17 cellular contexts compared by ENCODE assay signal in the genomic region with DNA sequence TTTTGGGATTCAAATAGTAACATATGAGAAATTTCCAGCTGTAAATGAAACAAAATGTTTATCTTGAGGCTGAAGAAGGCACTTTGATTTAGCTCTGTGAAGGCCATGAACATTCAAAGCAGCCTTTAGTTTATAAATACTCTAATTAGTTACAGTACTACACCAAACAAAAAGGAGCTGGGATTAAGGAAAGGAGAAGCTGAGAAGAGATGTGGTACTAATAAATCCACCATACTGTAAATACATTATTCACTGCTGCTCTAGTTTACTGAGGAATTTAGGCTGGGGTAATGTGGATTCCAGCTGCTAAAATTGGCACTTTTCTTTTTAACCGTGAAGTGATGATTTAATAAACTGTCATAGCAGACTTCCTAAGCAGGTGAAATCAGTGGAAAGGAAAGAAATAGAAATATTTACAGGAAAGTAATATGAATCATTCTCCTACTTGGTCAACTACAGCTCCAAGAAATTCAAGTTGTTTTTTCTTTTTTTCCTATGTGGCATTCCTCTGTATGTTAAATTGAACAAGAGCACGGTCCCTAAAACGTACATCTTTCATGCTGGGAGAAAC.
DNase-seq lines count a peak whose midpoint lies in the region; ATAC-seq, FAIRE-seq and TF ChIP-seq lines count a peak whose summit lies in the region.
"Had no signal": no experiment of that assay in that cellular context is flagged by ENCODE, and none has a peak within 500 bp of the region (broad histone marks: within the 10 kb centered on the region; RNA-seq: fewer than 3 reads in every experiment).

No MANE protein-coding gene starts in this region.

- CTCF ChIA-PET in AG04450 (lab: Charles Lee) = interaction anchor here (0.6 to 2.3 kb wide), 5 partner anchors 12 to 513 kb away, joined by 3 to 17 read pairs (median 7); no protein-coding TSS in a partner anchor

- H3K9me3 ChIP-seq in AG04450 (ENCODE audit: control insufficient read depth, insufficient read depth, low read length) = no peaks in the 10 kb centered on the region
- no peaks in the 10 kb centered on the region for H3K9me3 ChIP-seq in HAP-1

- H3K36me3 ChIP-seq in HAP-1 (replicated peaks) = no peaks in the 10 kb centered on the region

- H3K9me3 Mint-ChIP-seq in HFFc6 = peaks cover 6% of the 10 kb centered on the region
- no peaks in the 10 kb centered on the region for H3K9me3 Mint-ChIP-seq in nephron
- H3K9me3 Mint-ChIP-seq: CD4-positive, alpha-beta T cell had no signal

- 0 out of 2 replicates have a peak overlapping the region, but pooled peaks have one; percentile 14 for H3K27ac Mint-ChIP-seq in HFFc6
- H3K27ac Mint-ChIP-seq in nephron = peak overlapping the region in 2 of 3 experiments; percentile 59 to 70
- H3K27ac Mint-ChIP-seq: B cell; CD4-positive, alpha-beta T cell had no signal

- H3K27me3 Mint-ChIP-seq in HFFc6 (ENCODE audit: insufficient read depth) = no peaks in the 10 kb centered on the region; the same call in 1 of the 2 replicates
- no peaks in the 10 kb centered on the region for H3K27me3 Mint-ChIP-seq in nephron (ENCODE audit: low read depth)

- no peak for TF ChIP-seq CTCF in AG04450 (IDR thresholded peaks at IDR 0.05; ENCODE audit: low read depth, low read length)
- TF ChIP-seq CTCF in HFFc6 (IDR thresholded peaks at IDR 0.05) = no peak
- no peak for TF ChIP-seq CTCF in nephron (IDR thresholded peaks at IDR 0.05; ENCODE audit: unreplicated experiment in 3 of 3)

- no peak overlapping the region for H3K27ac ChIP-seq in AG04450 (ENCODE audit: low read depth, low read length)
- H3K27ac ChIP-seq: A549, KMS-11 had no signal

- H3K27me3 ChIP-seq in AG04450 (ENCODE audit: control insufficient read depth, insufficient read depth, low read length) (no peaks in the 10 kb centered on the region), HAP-1 (ENCODE audit: low read depth) (0 out of 2 replicates have a peak, but pooled peaks cover 5% of the 10 kb centered on the region)

- in situ Hi-C loops in HAP-1 (cut with MboI; ENCODE audit: low sequenced_read_pairs) = no loop called here

- DNase-seq in AG04450 (ENCODE audit: low read depth, low spot score) (peak; percentile 16), HFFc6 (no peak), NCI-H2107 treated with DMSO at 0.1 percent for 48 hours (lab: John Stamatoyannopoulos, UW; ENCODE audit: unreplicated experiment) (no peak), NCI-H82 (lab: John Stamatoyannopoulos, UW) (no peak), HAP-1 (ENCODE audit: low spot score in 2 of 2) (no peak)
- DNase-seq: CD4-positive, alpha-beta T cell; DMS79; GF-D8; NCI-H187 treated with DMSO at 0.1 percent for 48 hours; NCI-H2171; SHP77 treated with DMSO at 0.1 percent for 48 hours had no signal

- H3K4me1 Mint-ChIP-seq in HFFc6 (ENCODE audit: low read depth) = peaks cover 64% of the 10 kb centered on the region
- H3K4me1 Mint-ChIP-seq in nephron = peaks cover 16% of the 10 kb centered on the region

- no peaks in the 10 kb centered on the region for H3K4me1 ChIP-seq in HAP-1
- H3K4me1 ChIP-seq: A549 had no signal

- H3K4me3 Mint-ChIP-seq in HFFc6 = no peak overlapping the region
- H3K4me3 Mint-ChIP-seq in nephron = no peak overlapping the region
- H3K4me3 Mint-ChIP-seq: B cell; CD4-positive, alpha-beta T cell had no signal

- no peak for ATAC-seq in HG03139 (IDR thresholded peaks at IDR 0.05; ENCODE audit: unreplicated experiment)
- ATAC-seq: A549 had no signal

- FAIRE-seq in endometrium (lab: Jason Lieb, UNC) = peak; percentile 87
- FAIRE-seq: A549 had no signal

- no peak overlapping the region for H3K4me3 ChIP-seq in AG04450 (ENCODE audit: low read depth, low read length)
- H3K4me3 ChIP-seq in HAP-1 = no peak overlapping the region
- H3K4me3 ChIP-seq: A549 had no signal

- peaks cover 9% of the 10 kb centered on the region; the same call in 1 of the 2 replicates for H3K36me3 Mint-ChIP-seq in HFFc6 (ENCODE audit: low read depth)
- H3K36me3 Mint-ChIP-seq in nephron (ENCODE audit: low read depth) = no peaks in the 10 kb centered on the region

- POLR2A ChIA-PET in AG04450 (lab: Yijun Ruan, JAX) = no interaction called here
